In genomic region chr5:9340095-9340494, GRCh38 we compare ENCODE assay signal across 25 cellular contexts.
"Had no signal": no experiment of that assay in that cellular context is flagged by ENCODE, and none has a peak within 500 bp of the region (broad histone marks: within the 10 kb centered on the region; RNA-seq: fewer than 3 reads in every experiment).

No MANE protein-coding gene starts in this region.

- H3K9me3 ChIP-seq: ascending aorta, MG63 had no signal

- DNase-seq: activated CD4-positive, alpha-beta T cell treated with anti-CD3 and anti-CD28 coated beads for 48 hours; activated CD4-positive, alpha-beta T cell treated with anti-CD3 and anti-CD28 coated beads, Interleukin-2, amount 50 U/mL, for 4 hours; activated CD4-positive, CD25-positive, alpha-beta regulatory T cell treated with anti-CD3 and anti-CD28 coated beads, Interleukin-2, amount 50 U/mL, for 72 hours; activated CD8-positive, alpha-beta memory T cell treated with anti-CD3 and anti-CD28 coated beads, Interleukin-2, amount 50 U/mL, for 48 hours; activated CD8-positive, alpha-beta T cell treated with anti-CD3 and anti-CD28 coated beads, Interleukin-2, amount 10 ng/mL, durations not matched to agents 7 days and 5 days; activated effector memory CD4-positive, alpha-beta T cell treated with Interleukin-2 at 50 U/mL for 16 hours; activated naive CD4-positive, alpha-beta T cell; activated T-cell treated with anti-CD3 and anti-CD28 coated beads, Interleukin-2, amount 50 U/mL, for 1 hour; amniotic stem cell; MG63; MV-4-11; NCI-H1092 treated with DMSO at 0.1 percent for 48 hours; NCI-H1417 treated with DMSO at 0.1 percent for 48 hours; NCI-H1694; NCI-H2029; NCI-H2107; NCI-H510A treated with DMSO at 0.1 percent for 48 hours; NCI-H69; NK-92 treated with Interleukin-12 subunit alpha and Interleukin-12 subunit beta, amount 100 ng/mL, for 24 hours; OCI-M1; SIG-M5; T-helper 17 cell; T-helper 9 cell had no signal

- H3K4me3 ChIP-seq: ascending aorta, MG63 had no signal

- ATAC-seq: activated CD8-positive, alpha-beta T cell treated with anti-CD3 and anti-CD28 coated beads, Interleukin-2, amount 10 ng/mL, durations not matched to agents 7 days and 5 days; T-helper 17 cell; WTC11 had no signal

- H3K36me3 ChIP-seq: ascending aorta had no signal

- H3K4me1 ChIP-seq: ascending aorta had no signal

- H3K27me3 ChIP-seq: ascending aorta, MG63 had no signal

- H3K27ac ChIP-seq: ascending aorta had no signal
